ENCODE assay signal across 1 cellular context in the genomic region with DNA sequence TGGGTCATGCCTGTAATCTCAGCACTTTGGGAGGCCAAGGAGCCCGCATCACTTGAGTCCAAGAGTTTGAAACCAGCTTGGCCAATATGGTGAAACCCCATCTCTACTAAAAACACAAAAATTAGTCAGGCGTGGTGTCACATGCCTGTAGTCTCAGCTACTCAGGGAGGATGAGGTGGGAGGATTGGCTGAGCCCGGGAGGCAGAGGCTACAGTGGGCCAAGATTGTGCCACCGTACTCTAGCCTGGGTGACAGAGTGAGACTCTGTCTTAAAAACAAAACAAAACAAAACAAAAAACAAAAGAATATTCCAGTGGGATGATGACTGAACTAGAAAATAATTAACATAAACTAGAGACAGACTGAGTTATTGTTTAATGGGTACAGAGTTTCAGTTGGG.
TF ChIP-seq lines count a peak whose summit lies in the region.

No MANE protein-coding gene starts in this region.

TF ChIP-seq in GM23338, 12 proteins besides CTCF, POLR2A, EP300 and RAD21 (continued from another document):
- TF ChIP-seq, protein P1, sequence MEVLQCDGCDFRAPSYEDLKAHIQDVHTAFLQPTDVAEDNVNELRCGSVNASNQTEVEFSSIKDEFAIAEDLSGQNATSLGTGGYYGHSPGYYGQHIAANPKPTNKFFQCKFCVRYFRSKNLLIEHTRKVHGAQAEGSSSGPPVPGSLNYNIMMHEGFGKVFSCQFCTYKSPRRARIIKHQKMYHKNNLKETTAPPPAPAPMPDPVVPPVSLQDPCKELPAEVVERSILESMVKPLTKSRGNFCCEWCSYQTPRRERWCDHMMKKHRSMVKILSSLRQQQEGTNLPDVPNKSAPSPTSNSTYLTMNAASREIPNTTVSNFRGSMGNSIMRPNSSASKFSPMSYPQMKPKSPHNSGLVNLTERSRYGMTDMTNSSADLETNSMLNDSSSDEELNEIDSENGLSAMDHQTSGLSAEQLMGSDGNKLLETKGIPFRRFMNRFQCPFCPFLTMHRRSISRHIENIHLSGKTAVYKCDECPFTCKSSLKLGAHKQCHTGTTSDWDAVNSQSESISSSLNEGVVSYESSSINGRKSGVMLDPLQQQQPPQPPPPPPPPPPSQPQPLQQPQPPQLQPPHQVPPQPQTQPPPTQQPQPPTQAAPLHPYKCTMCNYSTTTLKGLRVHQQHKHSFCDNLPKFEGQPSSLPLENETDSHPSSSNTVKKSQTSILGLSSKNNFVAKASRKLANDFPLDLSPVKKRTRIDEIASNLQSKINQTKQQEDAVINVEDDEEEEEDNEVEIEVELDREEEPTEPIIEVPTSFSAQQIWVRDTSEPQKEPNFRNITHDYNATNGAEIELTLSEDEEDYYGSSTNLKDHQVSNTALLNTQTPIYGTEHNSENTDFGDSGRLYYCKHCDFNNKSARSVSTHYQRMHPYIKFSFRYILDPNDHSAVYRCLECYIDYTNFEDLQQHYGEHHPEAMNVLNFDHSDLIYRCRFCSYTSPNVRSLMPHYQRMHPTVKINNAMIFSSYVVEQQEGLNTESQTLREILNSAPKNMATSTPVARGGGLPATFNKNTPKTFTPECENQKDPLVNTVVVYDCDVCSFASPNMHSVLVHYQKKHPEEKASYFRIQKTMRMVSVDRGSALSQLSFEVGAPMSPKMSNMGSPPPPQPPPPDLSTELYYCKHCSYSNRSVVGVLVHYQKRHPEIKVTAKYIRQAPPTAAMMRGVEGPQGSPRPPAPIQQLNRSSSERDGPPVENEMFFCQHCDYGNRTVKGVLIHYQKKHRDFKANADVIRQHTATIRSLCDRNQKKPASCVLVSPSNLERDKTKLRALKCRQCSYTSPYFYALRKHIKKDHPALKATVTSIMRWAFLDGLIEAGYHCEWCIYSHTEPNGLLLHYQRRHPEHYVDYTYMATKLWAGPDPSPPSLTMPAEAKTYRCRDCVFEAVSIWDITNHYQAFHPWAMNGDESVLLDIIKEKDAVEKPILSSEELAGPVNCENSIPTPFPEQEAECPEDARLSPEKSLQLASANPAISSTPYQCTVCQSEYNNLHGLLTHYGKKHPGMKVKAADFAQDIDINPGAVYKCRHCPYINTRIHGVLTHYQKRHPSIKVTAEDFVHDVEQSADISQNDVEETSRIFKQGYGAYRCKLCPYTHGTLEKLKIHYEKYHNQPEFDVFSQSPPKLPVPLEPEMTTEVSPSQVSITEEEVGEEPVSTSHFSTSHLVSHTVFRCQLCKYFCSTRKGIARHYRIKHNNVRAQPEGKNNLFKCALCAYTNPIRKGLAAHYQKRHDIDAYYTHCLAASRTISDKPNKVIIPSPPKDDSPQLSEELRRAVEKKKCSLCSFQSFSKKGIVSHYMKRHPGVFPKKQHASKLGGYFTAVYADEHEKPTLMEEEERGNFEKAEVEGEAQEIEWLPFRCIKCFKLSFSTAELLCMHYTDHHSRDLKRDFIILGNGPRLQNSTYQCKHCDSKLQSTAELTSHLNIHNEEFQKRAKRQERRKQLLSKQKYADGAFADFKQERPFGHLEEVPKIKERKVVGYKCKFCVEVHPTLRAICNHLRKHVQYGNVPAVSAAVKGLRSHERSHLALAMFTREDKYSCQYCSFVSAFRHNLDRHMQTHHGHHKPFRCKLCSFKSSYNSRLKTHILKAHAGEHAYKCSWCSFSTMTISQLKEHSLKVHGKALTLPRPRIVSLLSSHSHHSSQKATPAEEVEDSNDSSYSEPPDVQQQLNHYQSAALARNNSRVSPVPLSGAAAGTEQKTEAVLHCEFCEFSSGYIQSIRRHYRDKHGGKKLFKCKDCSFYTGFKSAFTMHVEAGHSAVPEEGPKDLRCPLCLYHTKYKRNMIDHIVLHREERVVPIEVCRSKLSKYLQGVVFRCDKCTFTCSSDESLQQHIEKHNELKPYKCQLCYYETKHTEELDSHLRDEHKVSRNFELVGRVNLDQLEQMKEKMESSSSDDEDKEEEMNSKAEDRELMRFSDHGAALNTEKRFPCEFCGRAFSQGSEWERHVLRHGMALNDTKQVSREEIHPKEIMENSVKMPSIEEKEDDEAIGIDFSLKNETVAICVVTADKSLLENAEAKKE (CRISPR knock-in tag; IDR thresholded peaks at IDR 0.05): no peak
- TF ChIP-seq STAT1 (IDR thresholded peaks at IDR 0.05; ENCODE audit: unreplicated experiment): no peak
